ENCODE assay signal across 1 cellular context in genomic region chr11:113871331-113871730, GRCh38.
TF ChIP-seq lines count a peak whose summit lies in the region.

No MANE protein-coding gene starts in this region.

TF ChIP-seq in H1, 55 proteins besides CTCF, POLR2A, EP300 and RAD21:
- TF ChIP-seq CREB1 (IDR thresholded peaks at IDR 0.05) (no peak), HDAC2 (IDR thresholded peaks at IDR 0.05; ENCODE audit: borderline replicate concordance in 1 of 2, low read depth in 2 of 2, low read length in 2 of 2) (no peak), MAX (IDR thresholded peaks at IDR 0.05) (no peak), CTBP2 (IDR thresholded peaks at IDR 0.05; ENCODE audit: borderline replicate concordance, insufficient read depth, insufficient read length, low read length) (no peak), MAFK (IDR thresholded peaks at IDR 0.05; ENCODE audit: low read depth, low read length) (no peak), RBBP5 (IDR thresholded peaks at IDR 0.05; ENCODE audit: borderline replicate concordance, low read depth, low read length) (no peak), NANOG (IDR thresholded peaks at IDR 0.05; ENCODE audit: insufficient read depth, low read depth, low read length, poor library complexity, severe bottlenecking) (no peak), POU5F1 (IDR thresholded peaks at IDR 0.05; ENCODE audit: low read depth, low read length) (no peak), JUND (IDR thresholded peaks at IDR 0.05; ENCODE audit: low read length) (no peak), SP2 (IDR thresholded peaks at IDR 0.05; ENCODE audit: low read length) (no peak), SUZ12 (IDR thresholded peaks at IDR 0.05; ENCODE audit: low read length) (no peak), KDM1A (IDR thresholded peaks at IDR 0.05; ENCODE audit: borderline replicate concordance, low read length) (no peak), YY1 (IDR thresholded peaks at IDR 0.05; ENCODE audit: low read depth, low read length) (no peak), SP1 (IDR thresholded peaks at IDR 0.05; ENCODE audit: low read depth, low read length) (no peak), SIN3A (conservative IDR thresholded peaks at IDR 0.05 in 1 of 2, IDR thresholded peaks at IDR 0.05 in 1 of 2; ENCODE audit: low read depth in 1 of 2, low read length in 2 of 2) (no peak), KDM5A (IDR thresholded peaks at IDR 0.05; ENCODE audit: low read length) (no peak)
- TF ChIP-seq, protein P1, sequence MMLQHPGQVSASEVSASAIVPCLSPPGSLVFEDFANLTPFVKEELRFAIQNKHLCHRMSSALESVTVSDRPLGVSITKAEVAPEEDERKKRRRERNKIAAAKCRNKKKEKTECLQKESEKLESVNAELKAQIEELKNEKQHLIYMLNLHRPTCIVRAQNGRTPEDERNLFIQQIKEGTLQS (IDR thresholded peaks at IDR 0.05; ENCODE audit: insufficient read depth, low read depth, low read length) = no peak
- TF ChIP-seq, protein P2, sequence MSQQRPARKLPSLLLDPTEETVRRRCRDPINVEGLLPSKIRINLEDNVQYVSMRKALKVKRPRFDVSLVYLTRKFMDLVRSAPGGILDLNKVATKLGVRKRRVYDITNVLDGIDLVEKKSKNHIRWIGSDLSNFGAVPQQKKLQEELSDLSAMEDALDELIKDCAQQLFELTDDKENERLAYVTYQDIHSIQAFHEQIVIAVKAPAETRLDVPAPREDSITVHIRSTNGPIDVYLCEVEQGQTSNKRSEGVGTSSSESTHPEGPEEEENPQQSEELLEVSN (IDR thresholded peaks at IDR 0.05) = no peak
